Comparison of ENCODE assay signal across 1 cellular context in genomic region chr22:32389685-32390084, GRCh38.
TF ChIP-seq lines count a peak whose summit lies in the region.

No MANE protein-coding gene starts in this region.

TF ChIP-seq in HepG2, 621 proteins besides CTCF, POLR2A, EP300 and RAD21:
- no peak for TF ChIP-seq ZNF784 (CRISPR knock-in tag; IDR thresholded peaks at IDR 0.05; ENCODE audit: borderline replicate concordance)
- no peak for TF ChIP-seq FUBP1 (CRISPR knock-in tag; IDR thresholded peaks at IDR 0.05; ENCODE audit: borderline replicate concordance)
- no peak for TF ChIP-seq ZBTB25 (CRISPR knock-in tag; IDR thresholded peaks at IDR 0.05)
- TF ChIP-seq FOXM1 (CRISPR knock-in tag; IDR thresholded peaks at IDR 0.05) = no peak
- no peak for TF ChIP-seq ZNF790 (CRISPR knock-in tag; IDR thresholded peaks at IDR 0.05; ENCODE audit: borderline replicate concordance)
- no peak for TF ChIP-seq EED (CRISPR knock-in tag; IDR thresholded peaks at IDR 0.05)
- TF ChIP-seq ARNT2 (CRISPR knock-in tag; IDR thresholded peaks at IDR 0.05; ENCODE audit: low read depth) = no peak
- TF ChIP-seq STAG1 (CRISPR knock-in tag; IDR thresholded peaks at IDR 0.05) = peak; percentile 16; the same call in 1 of the 2 replicates
- no peak for TF ChIP-seq GRHL1 (CRISPR knock-in tag; conservative IDR thresholded peaks at IDR 0.05)
